In genomic region chr9:127541865-127542264, GRCh38 we compare ENCODE assay signal across 13 cellular contexts.
DNase-seq lines count a peak whose midpoint lies in the region; ATAC-seq and TF ChIP-seq lines count a peak whose summit lies in the region.
"Had no signal": no experiment of that assay in that cellular context is flagged by ENCODE, and none has a peak within 500 bp of the region (broad histone marks: within the 10 kb centered on the region; RNA-seq: fewer than 3 reads in every experiment).

No MANE protein-coding gene starts in this region.

- peak overlapping the region; percentile 57 for H2AK5ac ChIP-seq in neuronal stem cell (ENCODE audit: low read depth, low read length)

- H3K4me1 ChIP-seq in SJCRH30 (peaks cover 56% of the 10 kb centered on the region), esophagus squamous epithelium (peaks cover 95 to 100% (median 95%) of the 10 kb centered on the region in 3 donors), neuronal stem cell (ENCODE audit: control insufficient read depth in 2 of 2, insufficient read depth in 1 of 2, low read depth in 1 of 2, low read length in 2 of 2) (peaks cover 6 to 18% of the 10 kb centered on the region in 2 donors), urinary bladder (ENCODE audit: insufficient read depth) (no peaks in the 10 kb centered on the region)

- H3K36me3 ChIP-seq in SJCRH30 (no peaks in the 10 kb centered on the region), esophagus squamous epithelium (peaks cover 0 to 29% (median 0%) of the 10 kb centered on the region in 3 donors), neuronal stem cell (replicated peaks in 1 of 2; ENCODE audit: control insufficient read depth in 2 of 2, insufficient read depth in 2 of 2, low read length in 2 of 2) (no peaks in the 10 kb centered on the region), urinary bladder (ENCODE audit: insufficient read depth) (no peaks in the 10 kb centered on the region), WERI-Rb-1 (no peaks in the 10 kb centered on the region)

- H2BK15ac ChIP-seq in neuronal stem cell (ENCODE audit: low read length): no peak overlapping the region

- peak overlapping the region; percentile 14 for H2BK12ac ChIP-seq in neuronal stem cell (ENCODE audit: low read length)

- H3K4me1 Mint-ChIP-seq in glutamatergic neuron (ENCODE audit: low read depth, unreplicated experiment): peaks cover 19% of the 10 kb centered on the region

- no peak for ATAC-seq in HG03108 (IDR thresholded peaks at IDR 0.05; ENCODE audit: unreplicated experiment)

- no peaks in the 10 kb centered on the region for H3K9me3 ChIP-seq in SJCRH30 (replicated peaks)
- H3K9me3 ChIP-seq in esophagus squamous epithelium: no peaks in the 10 kb centered on the region
- H3K9me3 ChIP-seq in neuronal stem cell (replicated peaks in 1 of 2; ENCODE audit: control insufficient read depth in 2 of 2, insufficient read depth in 1 of 2, low read depth in 1 of 2, low read length in 2 of 2): no peaks in the 10 kb centered on the region
- no peaks in the 10 kb centered on the region for H3K9me3 ChIP-seq in WERI-Rb-1 (ENCODE audit: severe bottlenecking)

- intact Hi-C loops in esophagus squamous epithelium (cut with DNase I): loop anchor here (5.0 kb wide), 1 partner anchor 40 kb away; no protein-coding TSS in a partner anchor

- no peak overlapping the region for H3K4ac ChIP-seq in neuronal stem cell (ENCODE audit: low read length)

- H3K27me3 Mint-ChIP-seq in glutamatergic neuron (ENCODE audit: unreplicated experiment): peaks cover 5% of the 10 kb centered on the region
- H3K27me3 Mint-ChIP-seq: activated naive CD4-positive, alpha-beta T cell treated with anti-CD3 and anti-CD28 coated beads, Interleukin-2, amount 10 ng/mL, durations not matched to agents 7 days and 5 days had no signal

- H3K4me2 ChIP-seq in neuronal stem cell (ENCODE audit: insufficient read depth, low read length, poor library complexity, severe bottlenecking): no peak overlapping the region

- H3K27ac Mint-ChIP-seq in glutamatergic neuron (ENCODE audit: unreplicated experiment): no peak overlapping the region
- H3K27ac Mint-ChIP-seq: activated naive CD4-positive, alpha-beta T cell treated with anti-CD3 and anti-CD28 coated beads, Interleukin-2, amount 10 ng/mL, durations not matched to agents 7 days and 5 days had no signal

- H3K9me3 Mint-ChIP-seq in glutamatergic neuron (ENCODE audit: unreplicated experiment): peaks cover 3% of the 10 kb centered on the region
- H3K9me3 Mint-ChIP-seq: activated naive CD4-positive, alpha-beta T cell treated with anti-CD3 and anti-CD28 coated beads, Interleukin-2, amount 10 ng/mL, durations not matched to agents 7 days and 5 days; H9 had no signal

- WGBS in esophagus squamous epithelium, 2 donors: 73 to 100% methylated on average over 2 to 5 of the region's 8 CpGs
- WGBS in neuronal stem cell (ENCODE audit: extremely low coverage in 2 of 2, insufficient read length in 2 of 2, insufficient replicate concordance in 1 of 2), 2 donors: no CpG with 5 or more reads among the region's 8 CpGs
- WGBS in urinary bladder: 69% methylated on average over 8 of the region's 8 CpGs

- TF ChIP-seq CTCF in esophagus squamous epithelium (IDR thresholded peaks at IDR 0.05) (no peak), glutamatergic neuron (IDR thresholded peaks at IDR 0.05; ENCODE audit: partially characterized antibody, unreplicated experiment) (no peak), WERI-Rb-1 (IDR thresholded peaks at IDR 0.05; ENCODE audit: low read depth, low read length) (no peak)

- H3K14ac ChIP-seq in neuronal stem cell (ENCODE audit: low read length): no peak overlapping the region

- peak overlapping the region; percentile 84 for H3K27ac ChIP-seq in SJCRH30
- peak overlapping the region; percentile 84 to 93 (median 92) for H3K27ac ChIP-seq in esophagus squamous epithelium
- H3K27ac ChIP-seq in neuronal stem cell (replicated peaks; ENCODE audit: low read length): no peak overlapping the region
- H3K27ac ChIP-seq in urinary bladder (ENCODE audit: low read depth): peak overlapping the region; percentile 33
- H3K27ac ChIP-seq in WERI-Rb-1: no peak overlapping the region

- no peak overlapping the region for H2AFZ ChIP-seq in neuronal stem cell (ENCODE audit: low read length)

- TF ChIP-seq POLR2A in esophagus squamous epithelium (IDR thresholded peaks at IDR 0.05): no peak

- H3K27me3 ChIP-seq in SJCRH30: no peaks in the 10 kb centered on the region
- H3K27me3 ChIP-seq in esophagus squamous epithelium: no peaks in the 10 kb centered on the region
- H3K27me3 ChIP-seq in neuronal stem cell (ENCODE audit: control insufficient read depth in 3 of 3, insufficient read depth in 3 of 3, low read depth in 1 of 3, low read length in 3 of 3): no peaks in the 10 kb centered on the region
- H3K27me3 ChIP-seq in WERI-Rb-1 (ENCODE audit: insufficient read depth, low read depth, severe bottlenecking): no peaks in the 10 kb centered on the region

- H4K8ac ChIP-seq in neuronal stem cell (ENCODE audit: low read depth, low read length): no peak overlapping the region

- H3K9ac ChIP-seq in neuronal stem cell (ENCODE audit: low read depth, low read length, poor library complexity): peak overlapping the region; percentile 74

- no peak overlapping the region for H2BK5ac ChIP-seq in neuronal stem cell (ENCODE audit: low read length)

- DNase-seq in SJCRH30: no peak
- no peak for DNase-seq in esophagus squamous epithelium (lab: John Stamatoyannopoulos, UW)
- no peak for DNase-seq in neuronal stem cell (ENCODE audit: low spot score)
- DNase-seq in glutamatergic neuron: no peak
- no peak for DNase-seq in WERI-Rb-1
- DNase-seq: activated naive CD4-positive, alpha-beta T cell treated with anti-CD3 and anti-CD28 coated beads, Interleukin-2, amount 10 ng/mL, durations not matched to agents 7 days and 5 days; effector memory CD4-positive, alpha-beta T cell; EL; H9; Kasumi-1; SIG-M5 had no signal

- no peak overlapping the region for H3K4me3 Mint-ChIP-seq in glutamatergic neuron (ENCODE audit: unreplicated experiment)
- H3K4me3 Mint-ChIP-seq: activated naive CD4-positive, alpha-beta T cell treated with anti-CD3 and anti-CD28 coated beads, Interleukin-2, amount 10 ng/mL, durations not matched to agents 7 days and 5 days; H9 had no signal

- no peak overlapping the region for H3K4me3 ChIP-seq in SJCRH30
- H3K4me3 ChIP-seq in esophagus squamous epithelium: peak overlapping the region in 3 of 4 donors; percentile 13 to 31 (median 19)
- no peak overlapping the region for H3K4me3 ChIP-seq in neuronal stem cell (ENCODE audit: low read length in 2 of 2)
- no peak overlapping the region for H3K4me3 ChIP-seq in urinary bladder (ENCODE audit: low read depth, low read length)
- H3K4me3 ChIP-seq in WERI-Rb-1 (ENCODE audit: low read depth, low read length): no peak overlapping the region

- H3K23ac ChIP-seq in neuronal stem cell (ENCODE audit: low read depth, low read length, poor library complexity): no peak overlapping the region

- H2BK120ac ChIP-seq in neuronal stem cell (ENCODE audit: low read depth, low read length): no peak overlapping the region

- no peak overlapping the region for H4K91ac ChIP-seq in neuronal stem cell (ENCODE audit: low read depth, low read length, poor library complexity)

- H3K36me3 Mint-ChIP-seq in glutamatergic neuron (ENCODE audit: unreplicated experiment): no peaks in the 10 kb centered on the region

- H3K79me1 ChIP-seq in neuronal stem cell (ENCODE audit: low read depth, low read length): peaks cover 18% of the 10 kb centered on the region

- H3K18ac ChIP-seq in neuronal stem cell (ENCODE audit: low read length): peak overlapping the region; percentile 39

Comparison
In these comparisons a context has a peak if more than half of its experiments do, and no peak if none do; other contexts are left out.
1. H3K27ac ChIP-seq: peak in SJCRH30 (single experiment), esophagus squamous epithelium (4 of 4) and urinary bladder (single experiment); none in neuronal stem cell (single experiment) and WERI-Rb-1 (single experiment).
2. H3K4me3 ChIP-seq: peak in esophagus squamous epithelium (3 of 4); none in SJCRH30 (single experiment), neuronal stem cell (0 of 2), urinary bladder (single experiment) and WERI-Rb-1 (single experiment).